Comparison of ENCODE assay signal across 17 cellular contexts in the genomic region with DNA sequence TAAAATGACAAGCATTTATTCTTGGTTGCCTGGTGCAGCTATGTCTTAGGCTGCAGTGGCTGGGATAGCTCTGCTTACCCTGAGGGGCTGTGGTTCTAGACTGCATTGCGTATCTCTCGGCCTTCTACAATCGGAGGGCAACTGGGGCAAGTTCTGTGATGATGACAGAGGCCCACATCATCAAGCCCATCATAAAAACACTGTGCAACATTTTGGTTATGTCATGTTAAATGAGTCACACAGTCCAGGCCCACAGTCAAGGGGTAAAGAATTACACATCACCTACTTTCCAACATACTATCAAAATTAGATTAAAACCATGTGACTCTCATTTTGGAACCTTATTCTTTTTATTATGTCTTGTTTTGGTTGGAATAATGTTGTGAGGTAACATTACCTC.
"Had no signal": no experiment of that assay in that cellular context is flagged by ENCODE, and none has a peak within 500 bp of the region (broad histone marks: within the 10 kb centered on the region; RNA-seq: fewer than 3 reads in every experiment).

No MANE protein-coding gene starts in this region.

- H3K4me1 Mint-ChIP-seq: naive thymus-derived CD8-positive, alpha-beta T cell had no signal

- H3K4me3 ChIP-seq: colonic mucosa, heart left ventricle, mucosa of descending colon, right atrium auricular region, sigmoid colon, skin epidermis, tibial artery, upper lobe of left lung, uterus had no signal

- H3K4me3 Mint-ChIP-seq: naive thymus-derived CD8-positive, alpha-beta T cell had no signal

- ATAC-seq: esophagus mucosa; heart left ventricle; mucosa of descending colon; naive thymus-derived CD8-positive, alpha-beta T cell had no signal

- DNase-seq: colonic mucosa; dermis blood vessel endothelial cell; effector CD4-positive, alpha-beta T cell; heart left ventricle; hippocampal formation; kidney glomerular epithelial cell; mucosa of descending colon; naive thymus-derived CD8-positive, alpha-beta T cell; sigmoid colon; stimulated activated CD4-positive, alpha-beta T cell treated with anti-CD3 and anti-CD28 coated beads, Interleukin-2, amount 100 ng/mL, for 24 hours; stimulated activated naive CD4-positive, alpha-beta T cell treated with Interleukin-2 at 50 U/mL for 16 hours; tibial artery; upper lobe of left lung; uterus had no signal

- H3K27ac Mint-ChIP-seq: naive thymus-derived CD8-positive, alpha-beta T cell had no signal
